ENCODE assay signal across 1 cellular context in genomic region chr15:89164712-89165211, GRCh38.
A peak's percentile ranks its signal among the peaks of the same experiment; 100 is the strongest.
TF ChIP-seq lines count a peak whose summit lies in the region.

No MANE protein-coding gene starts in this region.

TF ChIP-seq in HepG2, 621 proteins besides CTCF, POLR2A, EP300 and RAD21 (continued from another document and continues in another):
- TF ChIP-seq HMG20A (CRISPR knock-in tag; IDR thresholded peaks at IDR 0.05; ENCODE audit: borderline replicate concordance) (peak; percentile 52; the same call in 1 of the 2 replicates), RBFOX2 (IDR thresholded peaks at IDR 0.05; ENCODE audit: low read depth, low read length) (no peak), NFRKB (IDR thresholded peaks at IDR 0.05) (no peak), MIXL1 (CRISPR knock-in tag; IDR thresholded peaks at IDR 0.05) (peak; percentile 14; the same call in 1 of the 2 replicates), MEF2D (CRISPR knock-in tag; IDR thresholded peaks at IDR 0.05) (no peak), BCL6 (CRISPR knock-in tag; IDR thresholded peaks at IDR 0.05) (peak; percentile 45; the same call in 1 of the 2 replicates), ZEB1 (IDR thresholded peaks at IDR 0.05; ENCODE audit: insufficient replicate concordance, low read depth) (peak; percentile 53), ZNF281 (CRISPR knock-in tag; IDR thresholded peaks at IDR 0.05; ENCODE audit: borderline replicate concordance) (no peak), ZNF362 (CRISPR knock-in tag; IDR thresholded peaks at IDR 0.05; ENCODE audit: borderline replicate concordance) (peak; percentile 52; the same call in 1 of the 2 replicates), HNF4A (CRISPR knock-in tag; IDR thresholded peaks at IDR 0.05) (peak; percentile 82), ZBTB3 (CRISPR knock-in tag; IDR thresholded peaks at IDR 0.05; ENCODE audit: borderline replicate concordance, low read depth) (peak; percentile 56; the same call in 1 of the 2 replicates), ZNF331 (CRISPR knock-in tag; IDR thresholded peaks at IDR 0.05) (0 out of 2 replicates have a peak, but pooled peaks have one; percentile 17), RXRB (CRISPR knock-in tag; IDR thresholded peaks at IDR 0.05; ENCODE audit: borderline replicate concordance) (peak; percentile 91), ZFP36 (IDR thresholded peaks at IDR 0.05; ENCODE audit: borderline replicate concordance, low read depth, low read length, partially characterized antibody) (no peak), ZKSCAN1 (IDR thresholded peaks at IDR 0.05; ENCODE audit: low read length) (no peak), GFI1 (CRISPR knock-in tag; IDR thresholded peaks at IDR 0.05; ENCODE audit: borderline replicate concordance) (peak; percentile 50; the same call in 1 of the 2 replicates), ZNF775 (CRISPR knock-in tag; IDR thresholded peaks at IDR 0.05; ENCODE audit: borderline replicate concordance) (no peak), HNF1A (IDR thresholded peaks at IDR 0.05; ENCODE audit: low read depth) (no peak), HNF1A (CRISPR knock-in tag; IDR thresholded peaks at IDR 0.05; ENCODE audit: borderline replicate concordance) (no peak)
- TF ChIP-seq, protein P1, sequence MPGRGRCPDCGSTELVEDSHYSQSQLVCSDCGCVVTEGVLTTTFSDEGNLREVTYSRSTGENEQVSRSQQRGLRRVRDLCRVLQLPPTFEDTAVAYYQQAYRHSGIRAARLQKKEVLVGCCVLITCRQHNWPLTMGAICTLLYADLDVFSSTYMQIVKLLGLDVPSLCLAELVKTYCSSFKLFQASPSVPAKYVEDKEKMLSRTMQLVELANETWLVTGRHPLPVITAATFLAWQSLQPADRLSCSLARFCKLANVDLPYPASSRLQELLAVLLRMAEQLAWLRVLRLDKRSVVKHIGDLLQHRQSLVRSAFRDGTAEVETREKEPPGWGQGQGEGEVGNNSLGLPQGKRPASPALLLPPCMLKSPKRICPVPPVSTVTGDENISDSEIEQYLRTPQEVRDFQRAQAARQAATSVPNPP (CRISPR knock-in tag; IDR thresholded peaks at IDR 0.05) = no peak
- TF ChIP-seq, protein P2, sequence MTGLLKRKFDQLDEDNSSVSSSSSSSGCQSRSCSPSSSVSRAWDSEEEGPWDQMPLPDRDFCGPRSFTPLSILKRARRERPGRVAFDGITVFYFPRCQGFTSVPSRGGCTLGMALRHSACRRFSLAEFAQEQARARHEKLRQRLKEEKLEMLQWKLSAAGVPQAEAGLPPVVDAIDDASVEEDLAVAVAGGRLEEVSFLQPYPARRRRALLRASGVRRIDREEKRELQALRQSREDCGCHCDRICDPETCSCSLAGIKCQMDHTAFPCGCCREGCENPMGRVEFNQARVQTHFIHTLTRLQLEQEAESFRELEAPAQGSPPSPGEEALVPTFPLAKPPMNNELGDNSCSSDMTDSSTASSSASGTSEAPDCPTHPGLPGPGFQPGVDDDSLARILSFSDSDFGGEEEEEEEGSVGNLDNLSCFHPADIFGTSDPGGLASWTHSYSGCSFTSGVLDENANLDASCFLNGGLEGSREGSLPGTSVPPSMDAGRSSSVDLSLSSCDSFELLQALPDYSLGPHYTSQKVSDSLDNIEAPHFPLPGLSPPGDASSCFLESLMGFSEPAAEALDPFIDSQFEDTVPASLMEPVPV (CRISPR knock-in tag; IDR thresholded peaks at IDR 0.05) = no peak
- TF ChIP-seq, protein P3, sequence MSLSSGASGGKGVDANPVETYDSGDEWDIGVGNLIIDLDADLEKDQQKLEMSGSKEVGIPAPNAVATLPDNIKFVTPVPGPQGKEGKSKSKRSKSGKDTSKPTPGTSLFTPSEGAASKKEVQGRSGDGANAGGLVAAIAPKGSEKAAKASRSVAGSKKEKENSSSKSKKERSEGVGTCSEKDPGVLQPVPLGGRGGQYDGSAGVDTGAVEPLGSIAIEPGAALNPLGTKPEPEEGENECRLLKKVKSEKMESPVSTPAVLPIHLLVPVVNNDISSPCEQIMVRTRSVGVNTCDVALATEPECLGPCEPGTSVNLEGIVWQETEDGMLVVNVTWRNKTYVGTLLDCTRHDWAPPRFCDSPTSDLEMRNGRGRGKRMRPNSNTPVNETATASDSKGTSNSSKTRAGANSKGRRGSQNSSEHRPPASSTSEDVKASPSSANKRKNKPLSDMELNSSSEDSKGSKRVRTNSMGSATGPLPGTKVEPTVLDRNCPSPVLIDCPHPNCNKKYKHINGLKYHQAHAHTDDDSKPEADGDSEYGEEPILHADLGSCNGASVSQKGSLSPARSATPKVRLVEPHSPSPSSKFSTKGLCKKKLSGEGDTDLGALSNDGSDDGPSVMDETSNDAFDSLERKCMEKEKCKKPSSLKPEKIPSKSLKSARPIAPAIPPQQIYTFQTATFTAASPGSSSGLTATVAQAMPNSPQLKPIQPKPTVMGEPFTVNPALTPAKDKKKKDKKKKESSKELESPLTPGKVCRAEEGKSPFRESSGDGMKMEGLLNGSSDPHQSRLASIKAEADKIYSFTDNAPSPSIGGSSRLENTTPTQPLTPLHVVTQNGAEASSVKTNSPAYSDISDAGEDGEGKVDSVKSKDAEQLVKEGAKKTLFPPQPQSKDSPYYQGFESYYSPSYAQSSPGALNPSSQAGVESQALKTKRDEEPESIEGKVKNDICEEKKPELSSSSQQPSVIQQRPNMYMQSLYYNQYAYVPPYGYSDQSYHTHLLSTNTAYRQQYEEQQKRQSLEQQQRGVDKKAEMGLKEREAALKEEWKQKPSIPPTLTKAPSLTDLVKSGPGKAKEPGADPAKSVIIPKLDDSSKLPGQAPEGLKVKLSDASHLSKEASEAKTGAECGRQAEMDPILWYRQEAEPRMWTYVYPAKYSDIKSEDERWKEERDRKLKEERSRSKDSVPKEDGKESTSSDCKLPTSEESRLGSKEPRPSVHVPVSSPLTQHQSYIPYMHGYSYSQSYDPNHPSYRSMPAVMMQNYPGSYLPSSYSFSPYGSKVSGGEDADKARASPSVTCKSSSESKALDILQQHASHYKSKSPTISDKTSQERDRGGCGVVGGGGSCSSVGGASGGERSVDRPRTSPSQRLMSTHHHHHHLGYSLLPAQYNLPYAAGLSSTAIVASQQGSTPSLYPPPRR (CRISPR knock-in tag; IDR thresholded peaks at IDR 0.05; ENCODE audit: borderline replicate concordance) = peak; percentile 64; the same call in 1 of the 2 replicates
- TF ChIP-seq, protein P4, sequence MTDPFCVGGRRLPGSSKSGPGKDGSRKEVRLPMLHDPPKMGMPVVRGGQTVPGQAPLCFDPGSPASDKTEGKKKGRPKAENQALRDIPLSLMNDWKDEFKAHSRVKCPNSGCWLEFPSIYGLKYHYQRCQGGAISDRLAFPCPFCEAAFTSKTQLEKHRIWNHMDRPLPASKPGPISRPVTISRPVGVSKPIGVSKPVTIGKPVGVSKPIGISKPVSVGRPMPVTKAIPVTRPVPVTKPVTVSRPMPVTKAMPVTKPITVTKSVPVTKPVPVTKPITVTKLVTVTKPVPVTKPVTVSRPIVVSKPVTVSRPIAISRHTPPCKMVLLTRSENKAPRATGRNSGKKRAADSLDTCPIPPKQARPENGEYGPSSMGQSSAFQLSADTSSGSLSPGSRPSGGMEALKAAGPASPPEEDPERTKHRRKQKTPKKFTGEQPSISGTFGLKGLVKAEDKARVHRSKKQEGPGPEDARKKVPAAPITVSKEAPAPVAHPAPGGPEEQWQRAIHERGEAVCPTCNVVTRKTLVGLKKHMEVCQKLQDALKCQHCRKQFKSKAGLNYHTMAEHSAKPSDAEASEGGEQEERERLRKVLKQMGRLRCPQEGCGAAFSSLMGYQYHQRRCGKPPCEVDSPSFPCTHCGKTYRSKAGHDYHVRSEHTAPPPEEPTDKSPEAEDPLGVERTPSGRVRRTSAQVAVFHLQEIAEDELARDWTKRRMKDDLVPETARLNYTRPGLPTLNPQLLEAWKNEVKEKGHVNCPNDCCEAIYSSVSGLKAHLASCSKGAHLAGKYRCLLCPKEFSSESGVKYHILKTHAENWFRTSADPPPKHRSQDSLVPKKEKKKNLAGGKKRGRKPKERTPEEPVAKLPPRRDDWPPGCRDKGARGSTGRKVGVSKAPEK (CRISPR knock-in tag; IDR thresholded peaks at IDR 0.05; ENCODE audit: borderline replicate concordance) = no peak
- TF ChIP-seq, protein P5, sequence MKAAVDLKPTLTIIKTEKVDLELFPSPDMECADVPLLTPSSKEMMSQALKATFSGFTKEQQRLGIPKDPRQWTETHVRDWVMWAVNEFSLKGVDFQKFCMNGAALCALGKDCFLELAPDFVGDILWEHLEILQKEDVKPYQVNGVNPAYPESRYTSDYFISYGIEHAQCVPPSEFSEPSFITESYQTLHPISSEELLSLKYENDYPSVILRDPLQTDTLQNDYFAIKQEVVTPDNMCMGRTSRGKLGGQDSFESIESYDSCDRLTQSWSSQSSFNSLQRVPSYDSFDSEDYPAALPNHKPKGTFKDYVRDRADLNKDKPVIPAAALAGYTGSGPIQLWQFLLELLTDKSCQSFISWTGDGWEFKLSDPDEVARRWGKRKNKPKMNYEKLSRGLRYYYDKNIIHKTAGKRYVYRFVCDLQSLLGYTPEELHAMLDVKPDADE (CRISPR knock-in tag; IDR thresholded peaks at IDR 0.05) = no peak
- TF ChIP-seq, protein P6, sequence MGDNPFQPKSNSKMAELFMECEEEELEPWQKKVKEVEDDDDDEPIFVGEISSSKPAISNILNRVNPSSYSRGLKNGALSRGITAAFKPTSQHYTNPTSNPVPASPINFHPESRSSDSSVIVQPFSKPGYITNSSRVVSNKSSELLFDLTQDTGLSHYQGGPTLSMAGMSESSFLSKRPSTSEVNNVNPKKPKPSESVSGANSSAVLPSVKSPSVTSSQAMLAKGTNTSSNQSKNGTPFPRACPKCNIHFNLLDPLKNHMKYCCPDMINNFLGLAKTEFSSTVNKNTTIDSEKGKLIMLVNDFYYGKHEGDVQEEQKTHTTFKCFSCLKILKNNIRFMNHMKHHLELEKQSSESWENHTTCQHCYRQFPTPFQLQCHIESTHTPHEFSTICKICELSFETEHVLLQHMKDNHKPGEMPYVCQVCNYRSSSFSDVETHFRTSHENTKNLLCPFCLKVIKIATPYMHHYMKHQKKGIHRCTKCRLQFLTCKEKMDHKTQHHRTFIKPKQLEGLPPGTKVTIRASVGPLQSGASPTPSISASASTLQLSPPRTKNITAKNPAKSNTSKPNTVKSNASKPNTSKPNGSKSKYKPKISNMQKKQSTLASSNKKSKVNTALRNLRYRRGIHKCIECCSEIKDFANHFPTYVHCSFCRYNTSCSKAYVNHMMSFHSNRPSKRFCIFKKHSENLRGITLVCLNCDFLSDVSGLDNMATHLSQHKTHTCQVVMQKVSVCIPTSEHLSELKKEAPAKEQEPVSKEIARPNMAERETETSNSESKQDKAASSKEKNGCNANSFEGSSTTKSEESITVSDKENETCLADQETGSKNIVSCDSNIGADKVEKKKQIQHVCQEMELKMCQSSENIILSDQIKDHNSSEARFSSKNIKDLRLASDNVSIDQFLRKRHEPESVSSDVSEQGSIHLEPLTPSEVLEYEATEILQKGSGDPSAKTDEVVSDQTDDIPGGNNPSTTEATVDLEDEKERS (CRISPR knock-in tag; IDR thresholded peaks at IDR 0.05) = no peak
